12 cellular contexts compared by ENCODE assay signal in genomic region chr9:99085949-99086948, GRCh38. TPM values are rescaled to one million over a fixed set of nuclear protein-coding genes. Genes with fewer than 3 reads are reported as not detected.
DNase-seq lines count a peak whose midpoint lies in the region; ATAC-seq and TF ChIP-seq lines count a peak whose summit lies in the region.
"Had no signal": no experiment of that assay in that cellular context is flagged by ENCODE, and none has a peak within 500 bp of the region (broad histone marks: within the 10 kb centered on the region; RNA-seq: fewer than 3 reads in every experiment).

No MANE protein-coding gene starts in this region.

- POLR2A ChIA-PET in IMR-90 (lab: Charles Lee; ENCODE audit: unreplicated experiment) (no interaction called here), GM10248 (lab: Yijun Ruan, JAX) (no interaction called here)

- peaks cover 5% of the 10 kb centered on the region; the same call in 1 of the 2 replicates for H3K27me3 ChIP-seq in IMR-90 (ENCODE audit: control insufficient read depth, insufficient read depth, low read length)
- peaks cover 5% of the 10 kb centered on the region for H3K27me3 ChIP-seq in adipocyte (replicated peaks; ENCODE audit: control insufficient read depth, insufficient read depth, low read length)
- H3K27me3 ChIP-seq in suprapubic skin = no peaks in the 10 kb centered on the region
- H3K27me3 ChIP-seq: thyroid gland had no signal

- peaks cover 12% of the 10 kb centered on the region for H3K4me1 ChIP-seq in IMR-90 (ENCODE audit: control insufficient read depth, insufficient read depth, low read length)
- peaks cover 23% of the 10 kb centered on the region for H3K4me1 ChIP-seq in adipocyte (ENCODE audit: control insufficient read depth, insufficient read depth, low read length)
- H3K4me1 ChIP-seq in suprapubic skin = peaks cover 5% of the 10 kb centered on the region
- H3K4me1 ChIP-seq: thyroid gland had no signal

- dilution Hi-C loops in IMR-90 (cut with HindIII; ENCODE audit: low sequenced_read_pairs, unreplicated experiment) = no loop called here

- H3K36me3 ChIP-seq in IMR-90 (ENCODE audit: control insufficient read depth, insufficient read depth, low read length) = no peaks in the 10 kb centered on the region
- no peaks in the 10 kb centered on the region for H3K36me3 ChIP-seq in adipocyte (ENCODE audit: control insufficient read depth, insufficient read depth, low read length, severe bottlenecking)
- no peaks in the 10 kb centered on the region for H3K36me3 ChIP-seq in suprapubic skin
- H3K36me3 ChIP-seq: thyroid gland had no signal

- in situ Hi-C loops in IMR-90 (cut with MboI; ENCODE audit: low sequenced_read_pairs) = no loop called here

- peak overlapping the region; percentile 86 for H2BK20ac ChIP-seq in IMR-90 (ENCODE audit: low read depth, low read length)

- H3K4ac ChIP-seq in IMR-90 (ENCODE audit: low read depth, low read length) = peak overlapping the region; percentile 80

- TF ChIP-seq CTCF in IMR-90 (conservative IDR thresholded peaks at IDR 0.05; ENCODE audit: low read depth, low read length) (no peak), suprapubic skin (IDR thresholded peaks at IDR 0.05) (no peak), GM10248 (IDR thresholded peaks at IDR 0.05; ENCODE audit: control extremely low read depth, extremely low read depth, low read depth, missing control alignments) (no peak)

- H4K8ac ChIP-seq in IMR-90 (ENCODE audit: low read depth in 2 of 2, low read length in 2 of 2) = peak overlapping the region in 1 of 2 experiments; percentile 84; a peak in 2 of 4 replicates

- peak overlapping the region; percentile 93 for H2BK120ac ChIP-seq in IMR-90 (ENCODE audit: low read depth, low read length)

- H2AFZ ChIP-seq in IMR-90 (replicated peaks; ENCODE audit: low read length, poor library complexity) = peak overlapping the region; percentile 38

- peak overlapping the region; percentile 69 for H4K91ac ChIP-seq in IMR-90 (ENCODE audit: insufficient read depth, low read depth, low read length)

- peaks cover 12% of the 10 kb centered on the region for H3K9me1 ChIP-seq in IMR-90 (ENCODE audit: insufficient read depth, low read length)

- CTCF ChIA-PET in IMR-90 (lab: Yijun Ruan, JAX) = interaction anchor here (0.6 to 0.9 kb wide), 3 partner anchors 10 to 1039 kb away, joined by 3 read pairs; no protein-coding TSS in a partner anchor
- CTCF ChIA-PET in GM10248 (lab: Yijun Ruan, JAX) = interaction anchor here (1.7 to 1.9 kb wide), 2 partner anchors 11 to 18 kb away, joined by 5 to 7 read pairs; partner anchors contain the start of gene TGFBR1

- H3K9me3 ChIP-seq in IMR-90 (ENCODE audit: control insufficient read depth, insufficient read depth, low read length) (peaks cover 4% of the 10 kb centered on the region), adipocyte (ENCODE audit: control insufficient read depth, low read length) (peaks cover 3% of the 10 kb centered on the region), suprapubic skin (no peaks in the 10 kb centered on the region)
- H3K9me3 ChIP-seq: thyroid gland had no signal

- no peaks in the 10 kb centered on the region for H4K20me1 ChIP-seq in IMR-90 (ENCODE audit: insufficient read depth, low read length)

- no peak for TF ChIP-seq RAD21 in IMR-90 (IDR thresholded peaks at IDR 0.05; ENCODE audit: low read length)

- no peaks in the 10 kb centered on the region for H3K79me1 ChIP-seq in IMR-90 (ENCODE audit: low read depth in 1 of 2, low read length in 2 of 2)

- TF ChIP-seq EP300 in suprapubic skin (IDR thresholded peaks at IDR 0.05) = no peak

- peak overlapping the region; percentile 31 for H4K5ac ChIP-seq in IMR-90 (ENCODE audit: low read depth, low read length)

- peak overlapping the region; percentile 72; the same call in 1 of the 2 replicates for H2AK5ac ChIP-seq in IMR-90 (ENCODE audit: low read depth, low read length)

- WGBS in IMR-90 (ENCODE audit: extremely low coverage in 2 of 2, insufficient read length in 1 of 2), 2 experiments = no CpG with 5 or more reads among the region's 12 CpGs
- 70% methylated on average over 12 of the region's 12 CpGs for WGBS in suprapubic skin

- peak overlapping the region; percentile 69; the same call in 1 of the 2 replicates for H3K18ac ChIP-seq in IMR-90 (ENCODE audit: low read depth, low read length)

- peak overlapping the region; percentile 80 for H2BK5ac ChIP-seq in IMR-90 (ENCODE audit: low read depth, low read length, poor library complexity, severe bottlenecking)

- intact Hi-C loops in IMR-90 (cut with micrococcal nuclease) (loop anchor here (2.0 kb wide), 1 partner anchor 19 kb away; the partner anchor contains the start of gene TGFBR1), left ventricle myocardium superior (cut with micrococcal nuclease) (no loop called here)

- H3K56ac ChIP-seq in IMR-90 (ENCODE audit: extremely low read depth, insufficient read depth, low read length) = peak overlapping the region; percentile 1; the same call in 1 of the 2 replicates

- peak overlapping the region; percentile 66 for H3K14ac ChIP-seq in IMR-90 (replicated peaks; ENCODE audit: low read depth, low read length)

- peak overlapping the region; percentile 66 for H2AK9ac ChIP-seq in IMR-90 (replicated peaks; ENCODE audit: low read depth, low read length, poor library complexity)

- no peak for TF ChIP-seq POLR2A in IMR-90 (IDR thresholded peaks at IDR 0.05; ENCODE audit: low read depth, low read length)
- TF ChIP-seq POLR2A in suprapubic skin (IDR thresholded peaks at IDR 0.05) = no peak

- ATAC-seq in IMR-90 (ENCODE audit: low read depth) (peak; percentile 95), left ventricle myocardium superior (peak; percentile 57), GM21717 (IDR thresholded peaks at IDR 0.05; ENCODE audit: unreplicated experiment) (no peak), HG03469 (IDR thresholded peaks at IDR 0.05; ENCODE audit: unreplicated experiment) (no peak), GM21825 (IDR thresholded peaks at IDR 0.05; ENCODE audit: unreplicated experiment) (no peak)

- H3K4me2 ChIP-seq in IMR-90 (ENCODE audit: low read depth, low read length) = peak overlapping the region; percentile 48; the same call in 1 of the 2 replicates

- H3K27ac ChIP-seq in IMR-90 (ENCODE audit: insufficient read depth, low read length) = no peak overlapping the region
- H3K27ac ChIP-seq in suprapubic skin = peak overlapping the region; percentile 35
- H3K27ac ChIP-seq: thyroid gland had no signal

- no peak overlapping the region for H3K9ac ChIP-seq in IMR-90 (ENCODE audit: low read depth, low read length)
- H3K9ac ChIP-seq in adipocyte (ENCODE audit: low read length) = no peak overlapping the region

- peak overlapping the region; percentile 49 for H2BK15ac ChIP-seq in IMR-90 (ENCODE audit: low read depth, low read length)

- no TSS peak for BruUV-seq in IMR-90 (replicated peaks; lab: Mats Ljungman, UMichigan)

- H3K23ac ChIP-seq in IMR-90 (ENCODE audit: low read depth, low read length) = peak overlapping the region; percentile 75

- DNase-seq in IMR-90 = peak; percentile 90
- peak; percentile 60 for DNase-seq in adipocyte (ENCODE audit: low read depth)
- DNase-seq in left ventricle myocardium superior = no peak
- no peak for DNase-seq in suprapubic skin (ENCODE audit: low spot score in 2 of 2)
- no peak for DNase-seq in GM10248 (ENCODE audit: extremely low spot score)
- DNase-seq: endodermal cell, NCI-H2171, SW 1271, thyroid gland had no signal

- H3K4me3 ChIP-seq in IMR-90 (ENCODE audit: insufficient read depth, low read depth, low read length) (no peak overlapping the region), adipocyte (ENCODE audit: low read length) (peak overlapping the region; percentile 20), suprapubic skin (no peak overlapping the region)
- H3K4me3 ChIP-seq: thyroid gland had no signal

TF ChIP-seq in IMR-90, 13 proteins besides CTCF, POLR2A, EP300 and RAD21:
- TF ChIP-seq SMC3 (IDR thresholded peaks at IDR 0.05; ENCODE audit: low read depth, low read length) = no peak
- TF ChIP-seq MAZ (IDR thresholded peaks at IDR 0.05; ENCODE audit: borderline replicate concordance, low read depth, low read length) = no peak
- TF ChIP-seq RCOR1 (IDR thresholded peaks at IDR 0.05; ENCODE audit: insufficient replicate concordance, low read length) = no peak
- TF ChIP-seq, protein P1, sequence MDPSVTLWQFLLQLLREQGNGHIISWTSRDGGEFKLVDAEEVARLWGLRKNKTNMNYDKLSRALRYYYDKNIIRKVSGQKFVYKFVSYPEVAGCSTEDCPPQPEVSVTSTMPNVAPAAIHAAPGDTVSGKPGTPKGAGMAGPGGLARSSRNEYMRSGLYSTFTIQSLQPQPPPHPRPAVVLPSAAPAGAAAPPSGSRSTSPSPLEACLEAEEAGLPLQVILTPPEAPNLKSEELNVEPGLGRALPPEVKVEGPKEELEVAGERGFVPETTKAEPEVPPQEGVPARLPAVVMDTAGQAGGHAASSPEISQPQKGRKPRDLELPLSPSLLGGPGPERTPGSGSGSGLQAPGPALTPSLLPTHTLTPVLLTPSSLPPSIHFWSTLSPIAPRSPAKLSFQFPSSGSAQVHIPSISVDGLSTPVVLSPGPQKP (IDR thresholded peaks at IDR 0.05; ENCODE audit: borderline replicate concordance, low read depth, low read length) = no peak
- peak; percentile 50; the same call in 1 of the 2 replicates for TF ChIP-seq FOS (IDR thresholded peaks at IDR 0.05; ENCODE audit: low read depth, low read length)
- no peak for TF ChIP-seq CHD1 (IDR thresholded peaks at IDR 0.05; ENCODE audit: low read depth, low read length)
- TF ChIP-seq RFX5 (IDR thresholded peaks at IDR 0.05; ENCODE audit: low read depth, low read length) = no peak
- TF ChIP-seq MXI1 (IDR thresholded peaks at IDR 0.05; ENCODE audit: borderline replicate concordance, low read depth, low read length) = no peak

RNA-seq across cellular contexts. Expression of gene TGFBR1, which starts 18.7 kb away (rescaled TPM):
- total RNA-seq in IMR-90 (2012; rRNA removed) = 57.8 and 75.3 TPM in 2 replicates
- polyA plus RNA-seq in IMR-90 (2012; rRNA removed) = 10.2 and 15.1 TPM in 2 replicates
- 7.8 and 11.8 TPM in 2 replicates for polyA plus RNA-seq in IMR-90 (2012; cell fraction: cytosol; rRNA removed)
- 1.8 and 11.2 TPM in 2 replicates for polyA plus RNA-seq in IMR-90 (2012; cell fraction: nucleus; rRNA removed; ENCODE audit: low replicate concordance)
- 12.3 TPM for total RNA-seq in left ventricle myocardium superior
- 10 to 100 TPM; 11.3 to 19.8 (median 14.7) TPM for total RNA-seq in suprapubic skin

Comparison
In these comparisons a context has a peak if more than half of its experiments do, and no peak if none do; other contexts are left out.
1. ATAC-seq: peak in IMR-90 (single experiment) and left ventricle myocardium superior (single experiment); none in GM21717 (single experiment), HG03469 (single experiment) and GM21825 (single experiment).
2. DNase-seq: peak in IMR-90 (single experiment) and adipocyte (single experiment); none in left ventricle myocardium superior (single experiment), suprapubic skin (0 of 2) and GM10248 (single experiment).